Comparison of ENCODE assay signal across 17 cellular contexts in genomic region chr1:45510036-45510971, GRCh38. TPM values are rescaled to one million over a fixed set of nuclear protein-coding genes. Genes with fewer than 3 reads are reported as not detected.
DNase-seq lines count a peak whose midpoint lies in the region; ATAC-seq and TF ChIP-seq lines count a peak whose summit lies in the region.
"Had no signal": no experiment of that assay in that cellular context is flagged by ENCODE, and none has a peak within 500 bp of the region (broad histone marks: within the 10 kb centered on the region; RNA-seq: fewer than 3 reads in every experiment).

No MANE protein-coding gene starts in this region.

- TF ChIP-seq POLR2A in upper lobe of left lung (IDR thresholded peaks at IDR 0.05), result no peak

- TF ChIP-seq EP300 in upper lobe of left lung (IDR thresholded peaks at IDR 0.05), result no peak

- no peak for DNase-seq in cardiac muscle cell (ENCODE audit: low read depth in 1 of 2, low spot score in 1 of 2)
- DNase-seq in Right ventricle myocardium superior, result no peak
- DNase-seq in caudate nucleus (lab: John Stamatoyannopoulos, UW), result no peak
- no peak for DNase-seq in upper lobe of left lung
- DNase-seq: CD8-positive, alpha-beta memory T cell; cortex of kidney; erythroblast; naive thymus-derived CD4-positive, alpha-beta T cell; NCI-H187 treated with DMSO at 0.1 percent for 48 hours; NCI-H524 treated with DMSO at 0.1 percent for 48 hours; SW 1271 had no signal

- H3K9me3 ChIP-seq in cardiac muscle cell (ENCODE audit: low read depth) (no peaks in the 10 kb centered on the region), upper lobe of left lung (no peaks in the 10 kb centered on the region)
- H3K9me3 ChIP-seq: ascending aorta, Peyer's patch, prostate gland had no signal

- peaks cover 46% of the 10 kb centered on the region for H3K36me3 ChIP-seq in cardiac muscle cell
- peaks cover 33 to 72% (median 57%) of the 10 kb centered on the region in 4 donors for H3K36me3 ChIP-seq in upper lobe of left lung

- no peak for TF ChIP-seq CTCF in cardiac muscle cell (IDR thresholded peaks at IDR 0.05; ENCODE audit: low read depth, low read length)
- no peak for TF ChIP-seq CTCF in upper lobe of left lung (IDR thresholded peaks at IDR 0.05)

- H3K27me3 ChIP-seq in cardiac muscle cell, result no peaks in the 10 kb centered on the region
- no peaks in the 10 kb centered on the region for H3K27me3 ChIP-seq in upper lobe of left lung
- H3K27me3 ChIP-seq: ascending aorta, Peyer's patch had no signal

- no peak overlapping the region for H3K4me3 ChIP-seq in cardiac muscle cell
- H3K4me3 ChIP-seq in upper lobe of left lung, result no peak overlapping the region
- H3K4me3 ChIP-seq: ascending aorta, Peyer's patch, prostate gland had no signal

- ATAC-seq in Right ventricle myocardium superior (ENCODE audit: poor library complexity) (no peak), upper lobe of left lung (ENCODE audit: low FRiP score in 2 of 2) (no peak), HG03039 (IDR thresholded peaks at IDR 0.05; ENCODE audit: unreplicated experiment) (no peak), GM21447 (IDR thresholded peaks at IDR 0.05; ENCODE audit: unreplicated experiment) (no peak)
- ATAC-seq: activated T-helper 17 cell treated with anti-CD3 and anti-CD28 coated beads, Interleukin-2, amount 50 U/mL, for 72 hours; naive thymus-derived CD4-positive, alpha-beta T cell had no signal

- peaks cover 7% of the 10 kb centered on the region for H3K4me1 ChIP-seq in cardiac muscle cell (ENCODE audit: low read depth)
- peaks cover 11 to 20% (median 15%) of the 10 kb centered on the region in 4 donors for H3K4me1 ChIP-seq in upper lobe of left lung
- H3K4me1 ChIP-seq: ascending aorta, prostate gland had no signal

- 62 to 63% methylated on average over 9 of the region's 9 CpGs for WGBS in upper lobe of left lung, 2 donors

- H3K27ac ChIP-seq in cardiac muscle cell (peak overlapping the region; percentile 65), caudate nucleus (ENCODE audit: low read depth, low read length) (peak overlapping the region; percentile 72), upper lobe of left lung (peak overlapping the region in 3 of 4 donors; percentile 20 to 50 (median 28))
- H3K27ac ChIP-seq: ascending aorta, Peyer's patch, prostate gland had no signal

- intact Hi-C loops in Right ventricle myocardium superior (cut with DNase I), result loop anchor here (5.0 kb wide), 1 partner anchor 57 kb away; no protein-coding TSS in a partner anchor

RNA-seq across cellular contexts. Expression of gene MMACHC, which starts 10.2 kb away (rescaled TPM):
- 8.2 and 10.0 TPM in 2 replicates for total RNA-seq in cardiac muscle cell
- polyA plus RNA-seq in cardiac muscle cell, result 1.8 and 6.0 TPM in 2 replicates
- 19.1 TPM for total RNA-seq in Right ventricle myocardium superior
- 1 to 10 TPM; 1.6 to 6.4 (median 3.5) TPM for total RNA-seq in upper lobe of left lung

RNA-seq across cellular contexts. Expression of gene CCDC163, which starts 10.4 kb away (rescaled TPM):
- total RNA-seq in cardiac muscle cell (2.1 and 2.4 TPM in 2 replicates), Right ventricle myocardium superior (0.38 TPM), upper lobe of left lung (1 to 10 TPM in 4 of 6 donors, under 1 TPM in 1, not detected in 1; 0.76 to 2.0 (median 1.4) TPM)
- polyA plus RNA-seq in cardiac muscle cell, result 2.1 and 4.9 TPM in 2 replicates
- total RNA-seq: ascending aorta had no signal

RNA-seq across cellular contexts. Expression of gene PRDX1, which starts 11.4 kb away (rescaled TPM):
- 526 and 782 TPM in 2 replicates for total RNA-seq in cardiac muscle cell
- 1,545 and 1,744 TPM in 2 replicates for polyA plus RNA-seq in cardiac muscle cell
- total RNA-seq in Right ventricle myocardium superior, result 319 TPM
- 100 to 1,000 TPM; 108 to 468 (median 390) TPM for total RNA-seq in upper lobe of left lung

RNA-seq across cellular contexts. Expression of gene TESK2, which starts 19.3 kb away (rescaled TPM):
- total RNA-seq in cardiac muscle cell (7.8 and 13.9 TPM in 2 replicates), Right ventricle myocardium superior (1.5 TPM), upper lobe of left lung (1 to 10 TPM; 2.3 to 7.4 (median 5.7) TPM)
- polyA plus RNA-seq in cardiac muscle cell, result 8.3 and 8.4 TPM in 2 replicates

RNA-seq across cellular contexts. Expression of gene AKR1A1, which starts 40.3 kb away (rescaled TPM):
- total RNA-seq in cardiac muscle cell, result 145 and 187 TPM in 2 replicates
- 291 and 311 TPM in 2 replicates for polyA plus RNA-seq in cardiac muscle cell
- 43.3 TPM for total RNA-seq in Right ventricle myocardium superior
- total RNA-seq in upper lobe of left lung, result 100 to 1,000 TPM in 4 of 6 donors, 10 to 100 TPM in 2; 92.1 to 210 (median 107) TPM
